In the genomic region with DNA sequence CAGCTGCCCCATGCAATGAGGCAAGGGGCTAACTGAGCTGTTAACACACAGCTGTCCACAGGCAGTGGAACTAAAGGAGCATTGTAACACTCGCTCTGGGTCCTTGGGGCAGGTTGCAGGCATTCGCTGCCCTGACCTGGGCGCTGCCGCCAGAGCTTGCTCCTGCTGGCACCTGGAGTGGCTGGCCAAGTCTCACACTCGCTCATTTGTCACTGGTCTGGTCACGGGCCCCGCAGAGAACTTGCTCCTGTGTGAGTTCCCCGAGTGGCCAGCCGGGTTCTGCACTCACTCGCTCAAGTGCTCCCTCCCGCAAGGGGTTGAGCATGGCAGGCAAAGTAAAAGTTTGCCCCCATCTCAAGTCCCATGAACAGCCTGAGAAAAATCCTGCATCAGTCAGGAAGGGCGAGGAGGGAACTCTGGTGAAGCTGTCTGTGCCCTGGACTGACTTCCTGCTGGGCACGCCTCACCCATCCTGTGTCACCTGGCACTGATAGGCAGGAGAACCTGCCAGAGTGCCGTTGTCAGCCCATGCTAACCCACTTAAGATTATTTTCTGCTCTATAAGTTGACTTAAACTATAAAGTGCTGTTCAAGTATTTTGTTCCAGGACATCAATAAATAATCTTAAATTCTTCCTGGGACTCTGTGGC, we compare ENCODE assay signal across 17 cellular contexts.
DNase-seq lines count a peak whose midpoint lies in the region; ATAC-seq and TF ChIP-seq lines count a peak whose summit lies in the region.
"Had no signal": no experiment of that assay in that cellular context is flagged by ENCODE, and none has a peak within 500 bp of the region (broad histone marks: within the 10 kb centered on the region; RNA-seq: fewer than 3 reads in every experiment).

No MANE protein-coding gene starts in this region.

- no peaks in the 10 kb centered on the region for H3K4me1 Mint-ChIP-seq in activated CD4-positive, alpha-beta T cell treated with anti-CD3 and anti-CD28 coated beads, Interleukin-2, amount 10 ng/mL, durations not matched to agents 24 days and 14 days
- H3K4me1 Mint-ChIP-seq in stimulated activated memory B cell treated with anti-CD40 and anti-IgM and Interleukin-4, amounts not matched to agents 10 μg/mL and 1 μg/mL and 100 μg/mL, for 72 hours: no peaks in the 10 kb centered on the region
- H3K4me1 Mint-ChIP-seq: CD14-positive monocyte, GM23338 had no signal

- peak overlapping the region; percentile 20 for H3K27ac Mint-ChIP-seq in activated CD4-positive, alpha-beta T cell treated with anti-CD3 and anti-CD28 coated beads, Interleukin-2, amount 10 ng/mL, durations not matched to agents 24 days and 14 days
- no peak overlapping the region for H3K27ac Mint-ChIP-seq in stimulated activated memory B cell treated with anti-CD40 and anti-IgM and Interleukin-4, amounts not matched to agents 10 μg/mL and 1 μg/mL and 100 μg/mL, for 72 hours
- H3K27ac Mint-ChIP-seq: CD14-positive monocyte; CD4-positive, alpha-beta memory T cell; GM23338 had no signal

- intact Hi-C loops in activated CD4-positive, alpha-beta T cell treated with anti-CD3 and anti-CD28 coated beads, Interleukin-2, amount 10 ng/mL, durations not matched to agents 24 days and 14 days (cut with micrococcal nuclease): no loop called here

- no peaks in the 10 kb centered on the region for H3K27me3 Mint-ChIP-seq in activated CD4-positive, alpha-beta T cell treated with anti-CD3 and anti-CD28 coated beads, Interleukin-2, amount 10 ng/mL, durations not matched to agents 24 days and 14 days
- no peaks in the 10 kb centered on the region for H3K27me3 Mint-ChIP-seq in stimulated activated memory B cell treated with anti-CD40 and anti-IgM and Interleukin-4, amounts not matched to agents 10 μg/mL and 1 μg/mL and 100 μg/mL, for 72 hours
- H3K27me3 Mint-ChIP-seq: CD4-positive, alpha-beta memory T cell had no signal

- H3K36me3 Mint-ChIP-seq in activated CD4-positive, alpha-beta T cell treated with anti-CD3 and anti-CD28 coated beads, Interleukin-2, amount 10 ng/mL, durations not matched to agents 24 days and 14 days (ENCODE audit: low read depth): no peaks in the 10 kb centered on the region
- no peaks in the 10 kb centered on the region for H3K36me3 Mint-ChIP-seq in stimulated activated memory B cell treated with anti-CD40 and anti-IgM and Interleukin-4, amounts not matched to agents 10 μg/mL and 1 μg/mL and 100 μg/mL, for 72 hours
- H3K36me3 Mint-ChIP-seq: CD14-positive monocyte; CD4-positive, alpha-beta memory T cell had no signal

- no peak for TF ChIP-seq CTCF in C4-2B (conservative IDR thresholded peaks at IDR 0.05)

- H3K27ac ChIP-seq in C4-2B: 0 out of 2 replicates have a peak overlapping the region, but pooled peaks have one; percentile 2
- H3K27ac ChIP-seq: 22Rv1, A549 had no signal

- H3K4me3 Mint-ChIP-seq in activated CD4-positive, alpha-beta T cell treated with anti-CD3 and anti-CD28 coated beads, Interleukin-2, amount 10 ng/mL, durations not matched to agents 24 days and 14 days: no peak overlapping the region
- no peak overlapping the region for H3K4me3 Mint-ChIP-seq in stimulated activated memory B cell treated with anti-CD40 and anti-IgM and Interleukin-4, amounts not matched to agents 10 μg/mL and 1 μg/mL and 100 μg/mL, for 72 hours
- H3K4me3 Mint-ChIP-seq: CD14-positive monocyte; CD4-positive, alpha-beta memory T cell; GM23338 had no signal

- no peaks in the 10 kb centered on the region for H3K9me3 Mint-ChIP-seq in activated CD4-positive, alpha-beta T cell treated with anti-CD3 and anti-CD28 coated beads, Interleukin-2, amount 10 ng/mL, durations not matched to agents 24 days and 14 days
- no peaks in the 10 kb centered on the region for H3K9me3 Mint-ChIP-seq in stimulated activated memory B cell treated with anti-CD40 and anti-IgM and Interleukin-4, amounts not matched to agents 10 μg/mL and 1 μg/mL and 100 μg/mL, for 72 hours
- H3K9me3 Mint-ChIP-seq: GM23338 had no signal

- ATAC-seq in stimulated activated memory B cell treated with anti-CD40 and anti-IgM and Interleukin-4, amounts not matched to agents 10 μg/mL and 1 μg/mL and 100 μg/mL, for 72 hours: peak; percentile 39
- ATAC-seq: A549, GM23338 had no signal

- no peak for DNase-seq in activated CD4-positive, alpha-beta T cell treated with anti-CD3 and anti-CD28 coated beads, Interleukin-2, amount 10 ng/mL, durations not matched to agents 24 days and 14 days
- DNase-seq in activated CD4-positive, alpha-beta T cell treated with anti-CD3 and anti-CD28 coated beads for 48 hours: no peak
- DNase-seq in mucosa of gallbladder (ENCODE audit: low spot score) (peak; percentile 13), NCI-H774 (lab: John Stamatoyannopoulos, UW) (no peak), NCI-H2227 (lab: John Stamatoyannopoulos, UW; ENCODE audit: unreplicated experiment) (no peak)
- DNase-seq: AML-193; CD4-positive, alpha-beta memory T cell; DMS153; DMS79; GDM1; HCEC 1CT had no signal
